In genomic region chr3:42117175-42118008, GRCh38 we compare ENCODE assay signal across 7 cellular contexts. TPM values are rescaled to one million over a fixed set of nuclear protein-coding genes. Genes with fewer than 3 reads are reported as not detected.
DNase-seq lines count a peak whose midpoint lies in the region; ATAC-seq and TF ChIP-seq lines count a peak whose summit lies in the region.

No MANE protein-coding gene starts in this region.

- in situ Hi-C loops in GM13976 (cut with MboI; ENCODE audit: low sequenced_read_pairs, unreplicated experiment) = loop anchor here (5.0 to 25.0 kb wide), 3 partner anchors 100 to 320 kb away; no protein-coding TSS in a partner anchor

- intact Hi-C loops in posterior vena cava (cut with DNase I) = loop anchor here in 1 of 2 donors (10.0 kb wide), 1 partner anchor 223 kb away; no protein-coding TSS in a partner anchor

- DNase-seq in GM13976 (ENCODE audit: low spot score) = no peak
- DNase-seq in foreskin fibroblast = peak; percentile 70 to 80
- peak; percentile 84 for DNase-seq in posterior vena cava (ENCODE audit: low spot score)
- no peak for DNase-seq in middle frontal gyrus (ENCODE audit: extremely low spot score, low spot score)

- H3K4me3 ChIP-seq in foreskin fibroblast (ENCODE audit: low read depth in 1 of 2, low read length in 2 of 2) = no peak overlapping the region

- peak; percentile 79 for ATAC-seq in SK-N-SH treated with all-trans-retinoic acid at 6 μM for 48 hours
- no peak for ATAC-seq in HG02571 (IDR thresholded peaks at IDR 0.05; ENCODE audit: unreplicated experiment)
- no peak for ATAC-seq in GM21619 (IDR thresholded peaks at IDR 0.05; ENCODE audit: unreplicated experiment)

- peak; percentile 26 for TF ChIP-seq CTCF in GM13976 (IDR thresholded peaks at IDR 0.05; ENCODE audit: borderline replicate concordance, control extremely low read depth, extremely low read depth, insufficient read depth, missing control alignments)
- TF ChIP-seq CTCF in foreskin fibroblast (IDR thresholded peaks at IDR 0.05; ENCODE audit: low read depth, low read length) = peak; percentile 54

TF ChIP-seq in SK-N-SH treated with all-trans-retinoic acid at 6 μM for 48 hours, 23 proteins besides CTCF, POLR2A, EP300 and RAD21:
- no peak for TF ChIP-seq CSDC2 (CRISPR knock-in tag; IDR thresholded peaks at IDR 0.05)
- TF ChIP-seq BACH2 (CRISPR knock-in tag; IDR thresholded peaks at IDR 0.05; ENCODE audit: borderline replicate concordance) = no peak
- TF ChIP-seq ISL1 (CRISPR knock-in tag; IDR thresholded peaks at IDR 0.05) = no peak
- TF ChIP-seq ZFP3 (CRISPR knock-in tag; IDR thresholded peaks at IDR 0.05) = no peak
- TF ChIP-seq ZC3H10 (CRISPR knock-in tag; IDR thresholded peaks at IDR 0.05) = no peak
- no peak for TF ChIP-seq CSRNP3 (CRISPR knock-in tag; IDR thresholded peaks at IDR 0.05)
- TF ChIP-seq ZFP30 (CRISPR knock-in tag; IDR thresholded peaks at IDR 0.05) = no peak
- no peak for TF ChIP-seq POU6F1 (CRISPR knock-in tag; IDR thresholded peaks at IDR 0.05; ENCODE audit: borderline replicate concordance, low read depth)
TF ChIP-seq in SK-N-SH treated with all-trans-retinoic acid at 6 μM for 48 hours: peak in this region for 0.

RNA-seq across cellular contexts. Expression of gene TRAK1, which starts 26.2 kb away (rescaled TPM):
- 10 to 100 TPM; 29.4 to 39.2 TPM for total RNA-seq in posterior vena cava

Comparison
In these comparisons a context has a peak if more than half of its experiments do, and no peak if none do; other contexts are left out.
1. DNase-seq: peak in foreskin fibroblast (2 of 2) and posterior vena cava (single experiment); none in GM13976 (single experiment) and middle frontal gyrus (single experiment).